ENCODE assay signal across 1 cellular context in the genomic region with DNA sequence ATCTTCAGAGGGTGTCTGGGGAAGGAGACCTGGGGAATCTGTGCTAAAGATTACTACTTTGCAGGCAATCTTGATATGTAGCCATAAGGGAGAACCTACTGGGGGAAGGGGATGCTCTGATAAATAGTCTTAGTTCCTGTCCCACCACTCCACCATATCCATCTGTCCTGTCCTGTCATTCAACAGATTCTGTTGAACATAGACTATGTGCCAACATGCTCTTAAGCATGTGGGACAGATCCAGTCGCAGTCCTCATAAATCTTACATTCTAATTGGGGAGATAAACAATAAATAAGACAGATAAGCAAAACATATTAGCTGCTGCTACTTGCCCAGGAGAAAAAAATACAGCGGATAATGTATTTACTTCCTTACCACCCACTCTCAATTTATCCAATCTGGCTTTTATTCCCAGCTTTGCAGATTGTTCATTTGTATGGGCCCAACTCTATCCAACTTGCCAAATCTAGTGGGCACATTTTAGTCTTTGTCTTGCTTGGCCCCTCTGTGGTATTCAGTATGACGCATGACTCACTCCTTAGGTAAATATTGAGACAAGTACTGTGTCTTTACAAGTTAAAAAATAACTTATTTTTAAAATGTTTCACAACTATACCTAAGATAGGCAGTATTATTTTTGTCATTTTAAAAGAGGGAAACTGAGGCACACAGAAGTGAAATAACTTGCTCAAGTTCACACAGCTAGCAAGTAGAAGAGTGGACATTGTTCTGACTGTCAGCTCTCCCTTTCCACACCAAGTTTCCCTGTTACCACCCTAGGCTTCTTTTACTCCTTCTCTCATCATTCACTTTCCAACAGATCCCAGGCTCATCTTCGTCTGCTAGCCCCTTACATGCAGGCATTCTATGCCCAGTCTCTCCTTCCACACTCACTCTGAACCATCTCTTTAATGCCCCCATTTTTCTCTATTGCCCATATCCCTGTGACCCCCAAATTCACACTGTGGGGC.
TF ChIP-seq lines count a peak whose summit lies in the region.

No MANE protein-coding gene starts in this region.

TF ChIP-seq in HepG2, 621 proteins besides CTCF, POLR2A, EP300 and RAD21 (continued from another document and continues in another):
- TF ChIP-seq, protein P1, sequence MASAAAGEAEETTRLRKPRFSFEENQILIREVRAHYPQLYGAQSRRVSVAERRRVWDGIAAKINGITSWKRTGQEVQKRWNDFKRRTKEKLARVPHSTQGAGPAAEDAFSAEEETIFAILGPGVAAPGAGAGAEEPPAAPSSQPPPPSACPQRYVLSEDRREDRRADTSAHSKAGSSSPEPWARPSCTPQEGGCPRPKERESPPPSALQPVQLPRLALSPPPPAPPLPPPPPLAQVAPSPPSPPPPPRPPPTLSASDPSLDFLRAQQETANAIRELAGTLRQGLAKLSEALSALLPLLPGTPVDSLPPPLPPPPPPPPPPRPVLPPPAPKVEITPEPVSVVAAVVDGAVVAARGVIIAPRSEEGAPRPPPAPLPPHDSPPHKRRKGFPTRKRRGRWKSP (CRISPR knock-in tag; IDR thresholded peaks at IDR 0.05): no peak
- TF ChIP-seq TOPORS (CRISPR knock-in tag; IDR thresholded peaks at IDR 0.05): no peak
- TF ChIP-seq FOXO1 (CRISPR knock-in tag; IDR thresholded peaks at IDR 0.05): no peak
- no peak for TF ChIP-seq ZBTB42 (CRISPR knock-in tag; IDR thresholded peaks at IDR 0.05)
- TF ChIP-seq HDAC1 (CRISPR knock-in tag; IDR thresholded peaks at IDR 0.05): no peak
- TF ChIP-seq GZF1 (CRISPR knock-in tag; IDR thresholded peaks at IDR 0.05): no peak
- peak; percentile 59 for TF ChIP-seq FOXA1 (IDR thresholded peaks at IDR 0.05)
- TF ChIP-seq FOXA1 (CRISPR knock-in tag; IDR thresholded peaks at IDR 0.05): peak; percentile 83
- TF ChIP-seq ZNF124 (CRISPR knock-in tag; IDR thresholded peaks at IDR 0.05): no peak
- no peak for TF ChIP-seq GLI4 (CRISPR knock-in tag; IDR thresholded peaks at IDR 0.05; ENCODE audit: borderline replicate concordance)
- no peak for TF ChIP-seq ZNF577 (CRISPR knock-in tag; IDR thresholded peaks at IDR 0.05; ENCODE audit: borderline replicate concordance, low read depth)
- TF ChIP-seq, protein P2, sequence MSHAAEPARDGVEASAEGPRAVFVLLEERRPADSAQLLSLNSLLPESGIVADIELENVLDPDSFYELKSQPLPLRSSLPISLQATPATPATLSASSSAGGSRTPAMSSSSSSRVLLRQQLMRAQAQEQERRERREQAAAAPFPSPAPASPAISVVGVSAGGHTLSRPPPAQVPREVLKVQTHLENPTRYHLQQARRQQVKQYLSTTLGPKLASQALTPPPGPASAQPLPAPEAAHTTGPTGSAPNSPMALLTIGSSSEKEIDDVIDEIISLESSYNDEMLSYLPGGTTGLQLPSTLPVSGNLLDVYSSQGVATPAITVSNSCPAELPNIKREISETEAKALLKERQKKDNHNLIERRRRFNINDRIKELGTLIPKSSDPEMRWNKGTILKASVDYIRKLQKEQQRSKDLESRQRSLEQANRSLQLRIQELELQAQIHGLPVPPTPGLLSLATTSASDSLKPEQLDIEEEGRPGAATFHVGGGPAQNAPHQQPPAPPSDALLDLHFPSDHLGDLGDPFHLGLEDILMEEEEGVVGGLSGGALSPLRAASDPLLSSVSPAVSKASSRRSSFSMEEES (CRISPR knock-in tag; IDR thresholded peaks at IDR 0.05): 0 out of 2 replicates have a peak, but pooled peaks have one; percentile 44
- TF ChIP-seq DNMT1 (CRISPR knock-in tag; IDR thresholded peaks at IDR 0.05): no peak
- TF ChIP-seq ZNF44 (CRISPR knock-in tag; IDR thresholded peaks at IDR 0.05): no peak
- TF ChIP-seq ZC3H13 (CRISPR knock-in tag; IDR thresholded peaks at IDR 0.05): no peak
- TF ChIP-seq ZNF235 (CRISPR knock-in tag; IDR thresholded peaks at IDR 0.05; ENCODE audit: borderline replicate concordance): no peak
- TF ChIP-seq THAP11 (CRISPR knock-in tag; IDR thresholded peaks at IDR 0.05): peak; percentile 38; the same call in 1 of the 2 replicates
- TF ChIP-seq CREM (IDR thresholded peaks at IDR 0.05): peak; percentile 44; the same call in 1 of the 2 replicates
- TF ChIP-seq CREM (CRISPR knock-in tag; IDR thresholded peaks at IDR 0.05): no peak
- TF ChIP-seq HCFC1 (IDR thresholded peaks at IDR 0.05; ENCODE audit: low read depth, low read length): no peak
- TF ChIP-seq ZNF382 (CRISPR knock-in tag; IDR thresholded peaks at IDR 0.05; ENCODE audit: borderline replicate concordance): no peak
- no peak for TF ChIP-seq SRSF4 (IDR thresholded peaks at IDR 0.05; ENCODE audit: low read depth, low read length, poor library complexity, severe bottlenecking)
- TF ChIP-seq PPARG (CRISPR knock-in tag; conservative IDR thresholded peaks at IDR 0.05): 0 out of 2 replicates have a peak, but pooled peaks have one; percentile 27
- no peak for TF ChIP-seq NCOR1 (IDR thresholded peaks at IDR 0.05; ENCODE audit: borderline replicate concordance, low read length)
- TF ChIP-seq ZNF589 (CRISPR knock-in tag; conservative IDR thresholded peaks at IDR 0.05): no peak
- TF ChIP-seq DR1 (CRISPR knock-in tag; IDR thresholded peaks at IDR 0.05): no peak
- no peak for TF ChIP-seq ZNF333 (CRISPR knock-in tag; IDR thresholded peaks at IDR 0.05; ENCODE audit: borderline replicate concordance)
- TF ChIP-seq SRSF9 (IDR thresholded peaks at IDR 0.05; ENCODE audit: borderline replicate concordance, insufficient read depth, low read depth, low read length, poor library complexity, severe bottlenecking): no peak
- no peak for TF ChIP-seq MATR3 (CRISPR knock-in tag; IDR thresholded peaks at IDR 0.05)
- TF ChIP-seq, protein P3, sequence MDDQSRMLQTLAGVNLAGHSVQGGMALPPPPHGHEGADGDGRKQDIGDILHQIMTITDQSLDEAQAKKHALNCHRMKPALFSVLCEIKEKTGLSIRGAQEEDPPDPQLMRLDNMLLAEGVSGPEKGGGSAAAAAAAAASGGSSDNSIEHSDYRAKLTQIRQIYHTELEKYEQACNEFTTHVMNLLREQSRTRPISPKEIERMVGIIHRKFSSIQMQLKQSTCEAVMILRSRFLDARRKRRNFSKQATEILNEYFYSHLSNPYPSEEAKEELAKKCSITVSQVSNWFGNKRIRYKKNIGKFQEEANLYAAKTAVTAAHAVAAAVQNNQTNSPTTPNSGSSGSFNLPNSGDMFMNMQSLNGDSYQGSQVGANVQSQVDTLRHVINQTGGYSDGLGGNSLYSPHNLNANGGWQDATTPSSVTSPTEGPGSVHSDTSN (CRISPR knock-in tag; IDR thresholded peaks at IDR 0.05; ENCODE audit: borderline replicate concordance): no peak
- no peak for TF ChIP-seq ZNF138 (CRISPR knock-in tag; IDR thresholded peaks at IDR 0.05; ENCODE audit: low read depth)
- peak; percentile 68 for TF ChIP-seq ASH2L (IDR thresholded peaks at IDR 0.05; ENCODE audit: insufficient read length, low read depth, low read length)
- TF ChIP-seq, protein P4, sequence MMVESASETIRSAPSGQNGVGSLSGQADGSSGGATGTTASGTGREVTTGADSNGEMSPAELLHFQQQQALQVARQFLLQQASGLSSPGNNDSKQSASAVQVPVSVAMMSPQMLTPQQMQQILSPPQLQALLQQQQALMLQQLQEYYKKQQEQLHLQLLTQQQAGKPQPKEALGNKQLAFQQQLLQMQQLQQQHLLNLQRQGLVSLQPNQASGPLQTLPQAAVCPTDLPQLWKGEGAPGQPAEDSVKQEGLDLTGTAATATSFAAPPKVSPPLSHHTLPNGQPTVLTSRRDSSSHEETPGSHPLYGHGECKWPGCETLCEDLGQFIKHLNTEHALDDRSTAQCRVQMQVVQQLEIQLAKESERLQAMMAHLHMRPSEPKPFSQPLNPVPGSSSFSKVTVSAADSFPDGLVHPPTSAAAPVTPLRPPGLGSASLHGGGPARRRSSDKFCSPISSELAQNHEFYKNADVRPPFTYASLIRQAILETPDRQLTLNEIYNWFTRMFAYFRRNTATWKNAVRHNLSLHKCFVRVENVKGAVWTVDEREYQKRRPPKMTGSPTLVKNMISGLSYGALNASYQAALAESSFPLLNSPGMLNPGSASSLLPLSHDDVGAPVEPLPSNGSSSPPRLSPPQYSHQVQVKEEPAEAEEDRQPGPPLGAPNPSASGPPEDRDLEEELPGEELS (CRISPR knock-in tag; IDR thresholded peaks at IDR 0.05): 0 out of 2 replicates have a peak, but pooled peaks have one; percentile 21
- TF ChIP-seq CHD4 (IDR thresholded peaks at IDR 0.05; ENCODE audit: borderline replicate concordance, low read length): no peak
- TF ChIP-seq, protein P5, sequence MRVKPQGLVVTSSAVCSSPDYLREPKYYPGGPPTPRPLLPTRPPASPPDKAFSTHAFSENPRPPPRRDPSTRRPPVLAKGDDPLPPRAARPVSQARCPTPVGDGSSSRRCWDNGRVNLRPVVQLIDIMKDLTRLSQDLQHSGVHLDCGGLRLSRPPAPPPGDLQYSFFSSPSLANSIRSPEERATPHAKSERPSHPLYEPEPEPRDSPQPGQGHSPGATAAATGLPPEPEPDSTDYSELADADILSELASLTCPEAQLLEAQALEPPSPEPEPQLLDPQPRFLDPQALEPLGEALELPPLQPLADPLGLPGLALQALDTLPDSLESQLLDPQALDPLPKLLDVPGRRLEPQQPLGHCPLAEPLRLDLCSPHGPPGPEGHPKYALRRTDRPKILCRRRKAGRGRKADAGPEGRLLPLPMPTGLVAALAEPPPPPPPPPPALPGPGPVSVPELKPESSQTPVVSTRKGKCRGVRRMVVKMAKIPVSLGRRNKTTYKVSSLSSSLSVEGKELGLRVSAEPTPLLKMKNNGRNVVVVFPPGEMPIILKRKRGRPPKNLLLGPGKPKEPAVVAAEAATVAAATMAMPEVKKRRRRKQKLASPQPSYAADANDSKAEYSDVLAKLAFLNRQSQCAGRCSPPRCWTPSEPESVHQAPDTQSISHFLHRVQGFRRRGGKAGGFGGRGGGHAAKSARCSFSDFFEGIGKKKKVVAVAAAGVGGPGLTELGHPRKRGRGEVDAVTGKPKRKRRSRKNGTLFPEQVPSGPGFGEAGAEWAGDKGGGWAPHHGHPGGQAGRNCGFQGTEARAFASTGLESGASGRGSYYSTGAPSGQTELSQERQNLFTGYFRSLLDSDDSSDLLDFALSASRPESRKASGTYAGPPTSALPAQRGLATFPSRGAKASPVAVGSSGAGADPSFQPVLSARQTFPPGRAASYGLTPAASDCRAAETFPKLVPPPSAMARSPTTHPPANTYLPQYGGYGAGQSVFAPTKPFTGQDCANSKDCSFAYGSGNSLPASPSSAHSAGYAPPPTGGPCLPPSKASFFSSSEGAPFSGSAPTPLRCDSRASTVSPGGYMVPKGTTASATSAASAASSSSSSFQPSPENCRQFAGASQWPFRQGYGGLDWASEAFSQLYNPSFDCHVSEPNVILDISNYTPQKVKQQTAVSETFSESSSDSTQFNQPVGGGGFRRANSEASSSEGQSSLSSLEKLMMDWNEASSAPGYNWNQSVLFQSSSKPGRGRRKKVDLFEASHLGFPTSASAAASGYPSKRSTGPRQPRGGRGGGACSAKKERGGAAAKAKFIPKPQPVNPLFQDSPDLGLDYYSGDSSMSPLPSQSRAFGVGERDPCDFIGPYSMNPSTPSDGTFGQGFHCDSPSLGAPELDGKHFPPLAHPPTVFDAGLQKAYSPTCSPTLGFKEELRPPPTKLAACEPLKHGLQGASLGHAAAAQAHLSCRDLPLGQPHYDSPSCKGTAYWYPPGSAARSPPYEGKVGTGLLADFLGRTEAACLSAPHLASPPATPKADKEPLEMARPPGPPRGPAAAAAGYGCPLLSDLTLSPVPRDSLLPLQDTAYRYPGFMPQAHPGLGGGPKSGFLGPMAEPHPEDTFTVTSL (CRISPR knock-in tag; IDR thresholded peaks at IDR 0.05; ENCODE audit: borderline replicate concordance): peak; percentile 95
- TF ChIP-seq ETV5 (CRISPR knock-in tag; IDR thresholded peaks at IDR 0.05; ENCODE audit: borderline replicate concordance): no peak
- TF ChIP-seq, protein P6, sequence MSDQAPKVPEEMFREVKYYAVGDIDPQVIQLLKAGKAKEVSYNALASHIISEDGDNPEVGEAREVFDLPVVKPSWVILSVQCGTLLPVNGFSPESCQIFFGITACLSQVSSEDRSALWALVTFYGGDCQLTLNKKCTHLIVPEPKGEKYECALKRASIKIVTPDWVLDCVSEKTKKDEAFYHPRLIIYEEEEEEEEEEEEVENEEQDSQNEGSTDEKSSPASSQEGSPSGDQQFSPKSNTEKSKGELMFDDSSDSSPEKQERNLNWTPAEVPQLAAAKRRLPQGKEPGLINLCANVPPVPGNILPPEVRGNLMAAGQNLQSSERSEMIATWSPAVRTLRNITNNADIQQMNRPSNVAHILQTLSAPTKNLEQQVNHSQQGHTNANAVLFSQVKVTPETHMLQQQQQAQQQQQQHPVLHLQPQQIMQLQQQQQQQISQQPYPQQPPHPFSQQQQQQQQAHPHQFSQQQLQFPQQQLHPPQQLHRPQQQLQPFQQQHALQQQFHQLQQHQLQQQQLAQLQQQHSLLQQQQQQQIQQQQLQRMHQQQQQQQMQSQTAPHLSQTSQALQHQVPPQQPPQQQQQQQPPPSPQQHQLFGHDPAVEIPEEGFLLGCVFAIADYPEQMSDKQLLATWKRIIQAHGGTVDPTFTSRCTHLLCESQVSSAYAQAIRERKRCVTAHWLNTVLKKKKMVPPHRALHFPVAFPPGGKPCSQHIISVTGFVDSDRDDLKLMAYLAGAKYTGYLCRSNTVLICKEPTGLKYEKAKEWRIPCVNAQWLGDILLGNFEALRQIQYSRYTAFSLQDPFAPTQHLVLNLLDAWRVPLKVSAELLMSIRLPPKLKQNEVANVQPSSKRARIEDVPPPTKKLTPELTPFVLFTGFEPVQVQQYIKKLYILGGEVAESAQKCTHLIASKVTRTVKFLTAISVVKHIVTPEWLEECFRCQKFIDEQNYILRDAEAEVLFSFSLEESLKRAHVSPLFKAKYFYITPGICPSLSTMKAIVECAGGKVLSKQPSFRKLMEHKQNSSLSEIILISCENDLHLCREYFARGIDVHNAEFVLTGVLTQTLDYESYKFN (CRISPR knock-in tag; conservative IDR thresholded peaks at IDR 0.05): peak; percentile 85
- TF ChIP-seq, protein P7, sequence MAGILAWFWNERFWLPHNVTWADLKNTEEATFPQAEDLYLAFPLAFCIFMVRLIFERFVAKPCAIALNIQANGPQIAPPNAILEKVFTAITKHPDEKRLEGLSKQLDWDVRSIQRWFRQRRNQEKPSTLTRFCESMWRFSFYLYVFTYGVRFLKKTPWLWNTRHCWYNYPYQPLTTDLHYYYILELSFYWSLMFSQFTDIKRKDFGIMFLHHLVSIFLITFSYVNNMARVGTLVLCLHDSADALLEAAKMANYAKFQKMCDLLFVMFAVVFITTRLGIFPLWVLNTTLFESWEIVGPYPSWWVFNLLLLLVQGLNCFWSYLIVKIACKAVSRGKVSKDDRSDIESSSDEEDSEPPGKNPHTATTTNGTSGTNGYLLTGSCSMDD (CRISPR knock-in tag; IDR thresholded peaks at IDR 0.05): no peak
- TF ChIP-seq HMGA1 (CRISPR knock-in tag; conservative IDR thresholded peaks at IDR 0.05): no peak
